6 cellular contexts compared by ENCODE assay signal in genomic region chr20:61101321-61101720, GRCh38.
A peak's percentile ranks its signal among the peaks of the same experiment; 100 is the strongest.
DNase-seq lines count a peak whose midpoint lies in the region; ATAC-seq, FAIRE-seq and TF ChIP-seq lines count a peak whose summit lies in the region.
"Not testable (repeated sequence)": the region's sequence is repeated elsewhere in the genome, so short reads cannot be mapped to it uniquely, and the experiment has no call there.

No MANE protein-coding gene starts in this region.

- not testable (repeated sequence) for H3K36me3 Mint-ChIP-seq in stimulated activated effector memory CD8-positive, alpha-beta T cell treated with anti-CD3 and anti-CD28 coated beads, Interleukin-12 subunit alpha, Interleukin-12 subunit beta, amount 100 ng/mL, for 72 hours

- not testable (repeated sequence) for H3K4me3 ChIP-seq in BLaER1 treated with 17β-estradiol and CSF1 and Interleukin-3, amounts not matched to agents 10 nM and 100 nM; bronchial epithelial cell (ENCODE audit: low read depth, low read length)

- not testable (repeated sequence) for TF ChIP-seq CTCF in bronchial epithelial cell (IDR thresholded peaks at IDR 0.05; ENCODE audit: insufficient read depth, low read length, severe bottlenecking)

- H3K4me1 ChIP-seq in BLaER1 treated with 17β-estradiol and CSF1 and Interleukin-3, amounts not matched to agents 10 nM and 100 nM: peaks cover 5 to 87% (median 79%) of the 10 kb centered on the region in 10 experiments; a peak in 18 of 20 replicates

- not testable (repeated sequence) for DNase-seq in HTR-8/SVneo (ENCODE audit: insufficient read length, low spot score); bronchial epithelial cell (ENCODE audit: low read depth); stimulated activated effector memory CD8-positive, alpha-beta T cell treated with anti-CD3 and anti-CD28 coated beads, Interleukin-12 subunit alpha, Interleukin-12 subunit beta, amount 100 ng/mL, for 72 hours (ENCODE audit: low spot score in 2 of 2)
- peak; percentile 25 for DNase-seq in RPMI8226
- DNase-seq in activated effector memory CD4-positive, alpha-beta T cell treated with anti-CD3 and anti-CD28 coated beads, Interleukin-2, amount 50 U/mL, for 16 hours: peak; percentile 50

- H3K36me3 ChIP-seq in BLaER1 treated with 17β-estradiol and CSF1 and Interleukin-3, amounts not matched to agents 10 nM and 100 nM; bronchial epithelial cell (ENCODE audit: control insufficient read depth, insufficient read depth, low read length): not testable (repeated sequence)

- not testable (repeated sequence) for H3K27me3 ChIP-seq in BLaER1 treated with 17β-estradiol and CSF1 and Interleukin-3, amounts not matched to agents 10 nM and 100 nM; bronchial epithelial cell (ENCODE audit: control insufficient read depth, insufficient read depth, low read length)

- not testable (repeated sequence) for H4K20me1 ChIP-seq in BLaER1 treated with 17β-estradiol and CSF1 and Interleukin-3, amounts not matched to agents 10 nM and 100 nM

- ATAC-seq in stimulated activated effector memory CD8-positive, alpha-beta T cell treated with anti-CD3 and anti-CD28 coated beads, Interleukin-12 subunit alpha, Interleukin-12 subunit beta, amount 100 ng/mL, for 72 hours: not testable (repeated sequence)

- H3K9ac ChIP-seq in BLaER1 treated with 17β-estradiol and CSF1 and Interleukin-3, amounts not matched to agents 10 nM and 100 nM: peak overlapping the region in 1 of 11 experiments; percentile 60; a peak in 2 of 22 replicates

- peak overlapping the region in 4 of 11 experiments; percentile 43 to 78 (median 60); a peak in 8 of 22 replicates for H3K27ac ChIP-seq in BLaER1 treated with 17β-estradiol and CSF1 and Interleukin-3, amounts not matched to agents 10 nM and 100 nM

- H3K9me3 ChIP-seq in BLaER1 treated with 17β-estradiol and CSF1 and Interleukin-3, amounts not matched to agents 10 nM and 100 nM (replicated peaks in 1 of 11): peaks cover 10 to 21% (median 10%) of the 10 kb centered on the region in 11 experiments

- H3K9me3 Mint-ChIP-seq in stimulated activated effector memory CD8-positive, alpha-beta T cell treated with anti-CD3 and anti-CD28 coated beads, Interleukin-12 subunit alpha, Interleukin-12 subunit beta, amount 100 ng/mL, for 72 hours: not testable (repeated sequence)

- H3K27ac Mint-ChIP-seq in stimulated activated effector memory CD8-positive, alpha-beta T cell treated with anti-CD3 and anti-CD28 coated beads, Interleukin-12 subunit alpha, Interleukin-12 subunit beta, amount 100 ng/mL, for 72 hours: peak overlapping the region; percentile 74

- not testable (repeated sequence) for H3K4me3 Mint-ChIP-seq in stimulated activated effector memory CD8-positive, alpha-beta T cell treated with anti-CD3 and anti-CD28 coated beads, Interleukin-12 subunit alpha, Interleukin-12 subunit beta, amount 100 ng/mL, for 72 hours

- peak; percentile 80 for FAIRE-seq in HTR-8/SVneo (lab: Jason Lieb, UNC)
- FAIRE-seq in bronchial epithelial cell (lab: Jason Lieb, UNC): peak; percentile 50

- H3K4me2 ChIP-seq in BLaER1 treated with 17β-estradiol and CSF1 and Interleukin-3, amounts not matched to agents 10 nM and 100 nM: peak overlapping the region in 10 of 11 experiments; percentile 11 to 83 (median 68); a peak in 19 of 22 replicates

- H3K4me1 Mint-ChIP-seq in stimulated activated effector memory CD8-positive, alpha-beta T cell treated with anti-CD3 and anti-CD28 coated beads, Interleukin-12 subunit alpha, Interleukin-12 subunit beta, amount 100 ng/mL, for 72 hours: peaks cover 13% of the 10 kb centered on the region
